ENCODE assay signal across 1 cellular context in the genomic region with DNA sequence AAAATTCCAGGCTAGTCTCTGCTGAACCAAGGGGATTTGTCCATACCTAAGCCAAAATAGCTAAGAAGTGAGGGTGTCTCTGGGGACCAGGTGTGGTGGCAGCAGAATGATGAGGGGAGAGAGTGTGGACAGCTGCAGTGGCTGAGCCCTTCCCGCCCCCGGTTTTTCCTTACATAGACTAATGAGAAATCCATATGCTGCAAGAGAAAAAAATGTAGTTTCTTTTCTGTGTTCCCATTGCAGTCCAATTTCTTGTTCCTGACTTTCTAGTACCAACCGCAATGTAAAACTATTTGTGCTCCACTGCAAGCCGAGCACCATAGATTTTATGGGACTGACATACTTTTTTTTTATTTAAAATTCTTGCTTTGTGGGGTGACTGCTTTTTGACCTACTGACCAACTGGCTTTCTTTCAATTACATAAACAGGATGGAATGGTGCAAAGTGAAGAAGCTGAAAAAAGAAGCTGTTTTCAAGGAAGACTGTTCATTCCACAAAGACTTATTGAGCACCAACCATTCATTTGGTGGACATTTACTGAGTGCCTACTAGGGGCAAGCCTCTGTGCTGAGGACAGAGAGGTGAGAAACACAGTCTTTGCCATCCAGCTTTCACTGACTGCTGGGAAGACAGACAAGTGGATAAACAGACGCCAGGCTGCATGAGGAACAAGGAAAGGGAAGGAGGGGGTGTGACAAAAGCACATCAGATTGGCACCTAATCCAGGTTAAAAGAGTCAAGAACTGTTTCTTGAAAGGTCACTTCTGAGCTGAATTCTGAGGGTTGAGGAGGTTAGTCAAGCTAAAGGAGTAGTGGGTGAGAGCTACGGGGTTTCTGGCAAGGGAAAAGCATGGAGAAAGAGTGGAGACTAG.
TF ChIP-seq lines count a peak whose summit lies in the region.

No MANE protein-coding gene starts in this region.

TF ChIP-seq in IMR-90, 13 proteins besides CTCF, POLR2A, EP300 and RAD21 (continued from another document):
- TF ChIP-seq FOS (IDR thresholded peaks at IDR 0.05; ENCODE audit: low read depth, low read length) (no peak), SMC3 (IDR thresholded peaks at IDR 0.05; ENCODE audit: low read depth, low read length) (no peak), RCOR1 (IDR thresholded peaks at IDR 0.05; ENCODE audit: insufficient replicate concordance, low read length) (no peak), MXI1 (IDR thresholded peaks at IDR 0.05; ENCODE audit: borderline replicate concordance, low read depth, low read length) (no peak), CHD1 (IDR thresholded peaks at IDR 0.05; ENCODE audit: low read depth, low read length) (no peak)
